ENCODE assay signal across 35 cellular contexts in the genomic region with DNA sequence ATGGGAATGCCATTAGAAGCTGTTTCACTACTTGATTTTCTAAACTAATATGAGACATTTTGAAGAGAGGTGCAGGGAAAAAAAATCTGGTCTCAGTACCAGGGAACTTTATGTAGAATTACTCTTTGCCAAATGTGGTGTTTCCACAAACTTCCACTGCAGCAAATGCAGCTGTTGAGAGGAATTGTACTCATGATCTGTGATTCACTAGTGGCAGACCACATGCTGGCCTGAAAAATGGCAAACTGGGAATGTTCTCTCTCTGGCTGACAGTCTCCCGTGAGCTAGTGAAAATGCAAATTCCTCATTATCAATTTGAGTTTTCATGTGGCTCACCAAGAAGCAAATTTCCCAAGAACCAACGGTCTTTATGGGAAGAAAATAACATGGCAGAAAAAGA. TPM values are rescaled to one million over a fixed set of nuclear protein-coding genes. Genes with fewer than 3 reads are reported as not detected.
"Had no signal": no experiment of that assay in that cellular context is flagged by ENCODE, and none has a peak within 500 bp of the region (broad histone marks: within the 10 kb centered on the region; RNA-seq: fewer than 3 reads in every experiment).

No MANE protein-coding gene starts in this region.

- H3K4me1 ChIP-seq: parathyroid adenoma, psoas muscle, right lobe of liver, sigmoid colon, spleen, suprapubic skin, testis, tibial artery, transverse colon, upper lobe of right lung, uterus had no signal

- H3K27ac ChIP-seq: parathyroid adenoma, psoas muscle, right lobe of liver, sigmoid colon, skin epidermis, spleen, suprapubic skin, testis, tibial artery, transverse colon, upper lobe of right lung, uterus had no signal

- H3K4me3 ChIP-seq: psoas muscle, right lobe of liver, sigmoid colon, skin epidermis, smooth muscle cell, spleen, suprapubic skin, testis, tibial artery, transverse colon, upper lobe of right lung, uterus had no signal

- H3K9ac ChIP-seq: parathyroid adenoma had no signal

- H3K27me3 ChIP-seq: right lobe of liver, sigmoid colon, suprapubic skin, testis, tibial artery, transverse colon, upper lobe of right lung, uterus had no signal

- ATAC-seq: naive thymus-derived CD8-positive, alpha-beta T cell; natural killer cell treated with Interleukin-12 subunit alpha and Interleukin-12 subunit beta and Interleukin-15 and Interleukin-18, amount 100 ng/mL, for 72 hours; psoas muscle; right cardiac atrium; right lobe of liver; stimulated activated memory B cell treated with anti-CD40 and anti-IgM and Interleukin-4, amounts not matched to agents 10 μg/mL and 1 μg/mL and 100 μg/mL, for 72 hours; stimulated activated naive CD8-positive, alpha-beta T cell treated with anti-CD3 and anti-CD28 coated beads, Interleukin-15, amount 100 ng/mL, for 72 hours; stimulated activated naive CD8-positive, alpha-beta T cell treated with anti-CD3 and anti-CD28 coated beads, Interleukin-15, Interleukin-2, amounts not matched to agents 100 U/mL and 50 U/mL, for 24 hours; upper lobe of right lung had no signal

- H3K4me2 ChIP-seq: smooth muscle cell had no signal

- H3K36me3 ChIP-seq: right lobe of liver, sigmoid colon, spleen, suprapubic skin, tibial artery, transverse colon, upper lobe of right lung, uterus had no signal

- H3K9me3 ChIP-seq: psoas muscle, right lobe of liver, sigmoid colon, spleen, suprapubic skin, testis, tibial artery, transverse colon, upper lobe of right lung, uterus had no signal

- DNase-seq: naive B cell; naive thymus-derived CD8-positive, alpha-beta T cell; nephron progenitor cell; occipital lobe; posterior cingulate gyrus; psoas muscle; right cardiac atrium; right lobe of liver; sigmoid colon; spleen; stimulated activated CD4-positive, alpha-beta T cell treated with anti-CD3 and anti-CD28 coated beads, Interleukin-12 subunit alpha, Interleukin-12 subunit beta, amount 100 ng/mL, for 4 hours; stimulated activated CD4-positive, alpha-beta T cell treated with anti-CD3 and anti-CD28 coated beads, Interleukin-1b, Interleukin-23, amount 100 ng/mL, for 48 hours; stimulated activated CD4-positive, alpha-beta T cell treated with anti-CD3 and anti-CD28 coated beads, Interleukin-4, amount 100 ng/mL, for 1 hour; stimulated activated CD4-positive, alpha-beta T cell treated with anti-CD3 and anti-CD28 coated beads, Interleukin-4, amount 100 ng/mL, for 4 hours; stimulated activated CD8-positive, alpha-beta memory T cell treated with anti-CD3 and anti-CD28 coated beads, Interleukin-4, amount 100 ng/mL, for 48 hours; stimulated activated naive CD4-positive, alpha-beta T cell; stimulated activated naive CD8-positive, alpha-beta T cell treated with anti-CD3 and anti-CD28 coated beads, Interleukin-15, amount 100 ng/mL, for 72 hours; stimulated activated naive CD8-positive, alpha-beta T cell treated with anti-CD3 and anti-CD28 coated beads, Interleukin-15, Interleukin-2, amounts not matched to agents 100 U/mL and 50 U/mL, for 24 hours; substantia nigra; testis; tibial artery; transverse colon; upper lobe of right lung; uterus had no signal

- H2AFZ ChIP-seq: parathyroid adenoma had no signal

RNA-seq across cellular contexts. Expression of a gene that starts 37.8 kb away (rescaled TPM):
- total RNA-seq: naive thymus-derived CD8-positive, alpha-beta T cell; natural killer cell treated with Interleukin-12 subunit alpha and Interleukin-12 subunit beta and Interleukin-15 and Interleukin-18, amount 100 ng/mL, for 72 hours; neural crest cell; occipital lobe; osteocyte; progenitor cell of endocrine pancreas; psoas muscle; renal cortical epithelial cell; right cardiac atrium; right lobe of liver; sigmoid colon; smooth muscle cell; spleen; suprapubic skin; testis; transverse colon; upper lobe of right lung; urinary bladder; uterus had no signal
- polyA plus RNA-seq: naive thymus-derived CD8-positive, alpha-beta T cell; psoas muscle; right cardiac atrium; sigmoid colon; smooth muscle cell; spleen; urinary bladder had no signal
